In genomic region chr1:243313635-243314536, GRCh38 we compare ENCODE assay signal across 11 cellular contexts. TPM values are rescaled to one million over a fixed set of nuclear protein-coding genes. Genes with fewer than 3 reads are reported as not detected.
DNase-seq lines count a peak whose midpoint lies in the region; ATAC-seq, FAIRE-seq and TF ChIP-seq lines count a peak whose summit lies in the region.
"Had no signal": no experiment of that assay in that cellular context is flagged by ENCODE, and none has a peak within 500 bp of the region (broad histone marks: within the 10 kb centered on the region; RNA-seq: fewer than 3 reads in every experiment).

No MANE protein-coding gene starts in this region.

- POLR2A ChIA-PET in T-cell (lab: Charles Lee), result no interaction called here

- peak overlapping the region; percentile 35 for H3K27ac ChIP-seq in epithelial cell of prostate

- H3K36me3 Mint-ChIP-seq in T-cell, result peaks cover 39% of the 10 kb centered on the region
- peaks cover 16% of the 10 kb centered on the region for H3K36me3 Mint-ChIP-seq in activated T-helper 2 cell treated with anti-CD3 and anti-CD28 coated beads, Interferon-gamma antibody, Interleukin-2, Interleukin-4, amounts not matched to agents 10 μg/mL and 5 μg/mL and 100 μg/mL, durations not matched to agents 14 hours and 24 hours and 36 hours (ENCODE audit: low read depth)

- H3K4me1 Mint-ChIP-seq in T-cell, result peaks cover 0 to 3% (median 0%) of the 10 kb centered on the region in 3 donors
- peaks cover 4% of the 10 kb centered on the region for H3K4me1 Mint-ChIP-seq in activated T-helper 2 cell treated with anti-CD3 and anti-CD28 coated beads, Interferon-gamma antibody, Interleukin-2, Interleukin-4, amounts not matched to agents 10 μg/mL and 5 μg/mL and 100 μg/mL, durations not matched to agents 14 hours and 24 hours and 36 hours (ENCODE audit: low read depth)

- no peak for TF ChIP-seq POLR2A in GM12892 (IDR thresholded peaks at IDR 0.05; ENCODE audit: low read depth, low read length)

- no peaks in the 10 kb centered on the region for H3K27me3 Mint-ChIP-seq in T-cell
- no peaks in the 10 kb centered on the region for H3K27me3 Mint-ChIP-seq in activated T-helper 2 cell treated with anti-CD3 and anti-CD28 coated beads, Interferon-gamma antibody, Interleukin-2, Interleukin-4, amounts not matched to agents 10 μg/mL and 5 μg/mL and 100 μg/mL, durations not matched to agents 14 hours and 24 hours and 36 hours (ENCODE audit: low read depth)

- FAIRE-seq in GM12892 (lab: Jason Lieb, UNC), result peak; percentile 78
- FAIRE-seq: bronchial epithelial cell, G401.6 had no signal

- no peaks in the 10 kb centered on the region for H3K9me3 Mint-ChIP-seq in T-cell
- H3K9me3 Mint-ChIP-seq in activated T-helper 2 cell treated with anti-CD3 and anti-CD28 coated beads, Interferon-gamma antibody, Interleukin-2, Interleukin-4, amounts not matched to agents 10 μg/mL and 5 μg/mL and 100 μg/mL, durations not matched to agents 14 hours and 24 hours and 36 hours, result no peaks in the 10 kb centered on the region

- intact Hi-C loops in activated T-helper 2 cell treated with anti-CD3 and anti-CD28 coated beads, Interferon-gamma antibody, Interleukin-2, Interleukin-4, amounts not matched to agents 10 μg/mL and 5 μg/mL and 100 μg/mL, durations not matched to agents 14 hours and 24 hours and 36 hours (cut with micrococcal nuclease), result no loop called here

- no peak overlapping the region for H3K4me3 Mint-ChIP-seq in T-cell
- H3K4me3 Mint-ChIP-seq in activated T-helper 2 cell treated with anti-CD3 and anti-CD28 coated beads, Interferon-gamma antibody, Interleukin-2, Interleukin-4, amounts not matched to agents 10 μg/mL and 5 μg/mL and 100 μg/mL, durations not matched to agents 14 hours and 24 hours and 36 hours (ENCODE audit: low read depth), result no peak overlapping the region

- ATAC-seq in GM19467 (IDR thresholded peaks at IDR 0.05; ENCODE audit: unreplicated experiment), result peak; percentile 75
- peak; percentile 70 for ATAC-seq in HG03103 (IDR thresholded peaks at IDR 0.05; ENCODE audit: low read depth, unreplicated experiment)
- no peak for ATAC-seq in T-cell (replicated peaks in 1 of 4)

- peak; percentile 8 for DNase-seq in GM12892 (ENCODE audit: insufficient read length)
- no peak for DNase-seq in epithelial cell of prostate (ENCODE audit: low read depth, low spot score)
- no peak for DNase-seq in amniotic stem cell (lab: John Stamatoyannopoulos, UW)
- no peak for DNase-seq in T-cell
- no peak for DNase-seq in activated T-helper 2 cell treated with anti-CD3 and anti-CD28 coated beads, Interferon-gamma antibody, Interleukin-2, Interleukin-4, amounts not matched to agents 10 μg/mL and 5 μg/mL and 100 μg/mL, durations not matched to agents 14 hours and 24 hours and 36 hours (ENCODE audit: low spot score)
- DNase-seq in SK-N-DZ (ENCODE audit: low spot score), result no peak
- DNase-seq: NCI-H1092 had no signal

- no peak overlapping the region for H3K27ac Mint-ChIP-seq in T-cell
- H3K27ac Mint-ChIP-seq in activated T-helper 2 cell treated with anti-CD3 and anti-CD28 coated beads, Interferon-gamma antibody, Interleukin-2, Interleukin-4, amounts not matched to agents 10 μg/mL and 5 μg/mL and 100 μg/mL, durations not matched to agents 14 hours and 24 hours and 36 hours, result no peak overlapping the region

- CTCF ChIA-PET in T-cell (lab: Charles Lee), result interaction anchor here (0.5 to 0.9 kb wide), 3 partner anchors 9 to 1011 kb away, joined by 3 read pairs; no protein-coding TSS in a partner anchor

RNA-seq across cellular contexts. Expression of gene SDCCAG8, which starts 58.0 kb away (rescaled TPM):
- polyA plus RNA-seq in GM12892 (2012; ENCODE audit: missing spikeins), result 21.1 TPM
- total RNA-seq in T-cell, result 10 to 100 TPM; 23.5 to 37.5 (median 31.2) TPM
- total RNA-seq in activated T-helper 2 cell treated with anti-CD3 and anti-CD28 coated beads, Interferon-gamma antibody, Interleukin-2, Interleukin-4, amounts not matched to agents 10 μg/mL and 5 μg/mL and 100 μg/mL, durations not matched to agents 14 hours and 24 hours and 36 hours, result 18.1 and 25.4 TPM in 2 replicates
- 27.0 and 28.1 TPM in 2 replicates for polyA plus RNA-seq in SK-N-DZ (2014; cell fraction: cytosol; rRNA removed)
- 19.6 and 21.6 TPM in 2 replicates for polyA plus RNA-seq in SK-N-DZ (2014; cell fraction: nucleus; rRNA removed)

RNA-seq across cellular contexts. Expression of gene CEP170, which starts 58.8 kb away (rescaled TPM):
- 33.4 TPM for polyA plus RNA-seq in GM12892 (2012; ENCODE audit: missing spikeins)
- total RNA-seq in T-cell, result 10 to 100 TPM; 32.7 to 50.4 (median 37.0) TPM
- total RNA-seq in activated T-helper 2 cell treated with anti-CD3 and anti-CD28 coated beads, Interferon-gamma antibody, Interleukin-2, Interleukin-4, amounts not matched to agents 10 μg/mL and 5 μg/mL and 100 μg/mL, durations not matched to agents 14 hours and 24 hours and 36 hours, result 50.6 and 53.4 TPM in 2 replicates
- polyA plus RNA-seq in SK-N-DZ (2014; cell fraction: cytosol; rRNA removed), result 95.5 and 117 TPM in 2 replicates
- polyA plus RNA-seq in SK-N-DZ (2014; cell fraction: nucleus; rRNA removed), result 91.0 and 130 TPM in 2 replicates

Comparison
In these comparisons a context has a peak if more than half of its experiments do, and no peak if none do; other contexts are left out.
1. ATAC-seq: peak in GM19467 (single experiment) and HG03103 (single experiment); none in T-cell (0 of 4).